Comparison of ENCODE assay signal across 18 cellular contexts in genomic region chr17:29070308-29070707, GRCh38.
"Had no signal": no experiment of that assay in that cellular context is flagged by ENCODE, and none has a peak within 500 bp of the region (broad histone marks: within the 10 kb centered on the region; RNA-seq: fewer than 3 reads in every experiment).

No MANE protein-coding gene starts in this region.

- H3K9me3 ChIP-seq: colonic mucosa, spleen, thyroid gland, uterus had no signal

- H3K36me3 Mint-ChIP-seq: activated CD8-positive, alpha-beta memory T cell treated with anti-CD3 and anti-CD28 coated beads, Interleukin-2, amount 10 ng/mL, durations not matched to agents 7 days and 5 days; activated naive CD8-positive, alpha-beta T cell treated with anti-CD3 and anti-CD28 coated beads for 36 hours; natural killer cell treated with Interleukin-12 subunit alpha and Interleukin-12 subunit beta and Interleukin-15 and Interleukin-18, amount 100 ng/mL, for 72 hours had no signal

- ATAC-seq: activated CD8-positive, alpha-beta memory T cell treated with anti-CD3 and anti-CD28 coated beads, Interleukin-2, amount 10 ng/mL, durations not matched to agents 7 days and 5 days; natural killer cell treated with Interleukin-12 subunit alpha and Interleukin-12 subunit beta and Interleukin-15 and Interleukin-18, amount 100 ng/mL, for 72 hours had no signal

- H3K36me3 ChIP-seq: colonic mucosa, thyroid gland, uterus had no signal

- H3K4me3 Mint-ChIP-seq: activated CD4-positive, alpha-beta memory T cell treated with anti-CD3 and anti-CD28 coated beads, Interleukin-2, amount 10 ng/mL, durations not matched to agents 7 days and 5 days; activated CD8-positive, alpha-beta memory T cell treated with anti-CD3 and anti-CD28 coated beads, Interleukin-2, amount 10 ng/mL, durations not matched to agents 7 days and 5 days; activated naive CD8-positive, alpha-beta T cell treated with anti-CD3 and anti-CD28 coated beads for 36 hours; activated T-helper 17 cell treated with anti-CD3 and anti-CD28 coated beads, Interleukin-2, amount 50 U/mL, for 72 hours; natural killer cell treated with Interleukin-12 subunit alpha and Interleukin-12 subunit beta and Interleukin-15 and Interleukin-18, amount 100 ng/mL, for 72 hours had no signal

- H3K4me1 ChIP-seq: colonic mucosa, spleen, thyroid gland, uterus had no signal

- DNase-seq: activated CD4-positive, alpha-beta memory T cell treated with anti-CD3 and anti-CD28 coated beads, Interleukin-2, amount 10 ng/mL, durations not matched to agents 7 days and 5 days; activated CD4-positive, CD25-positive, alpha-beta regulatory T cell; activated CD8-positive, alpha-beta memory T cell treated with anti-CD3 and anti-CD28 coated beads, Interleukin-2, amount 10 ng/mL, durations not matched to agents 7 days and 5 days; activated naive CD4-positive, alpha-beta T cell; activated naive CD8-positive, alpha-beta T cell treated with anti-CD3 and anti-CD28 coated beads for 36 hours; amniotic stem cell; central memory CD4-positive, alpha-beta T cell; colonic mucosa; kidney glomerular epithelial cell; mesendoderm; spleen; stimulated activated naive CD4-positive, alpha-beta T cell treated with Interleukin-2 at 50 U/mL for 16 hours; thyroid gland; uterus had no signal

- H3K27me3 ChIP-seq: colonic mucosa, spleen, thyroid gland, uterus had no signal

- H3K4me1 Mint-ChIP-seq: activated CD4-positive, alpha-beta memory T cell treated with anti-CD3 and anti-CD28 coated beads, Interleukin-2, amount 10 ng/mL, durations not matched to agents 7 days and 5 days; activated CD8-positive, alpha-beta memory T cell treated with anti-CD3 and anti-CD28 coated beads, Interleukin-2, amount 10 ng/mL, durations not matched to agents 7 days and 5 days; activated naive CD8-positive, alpha-beta T cell treated with anti-CD3 and anti-CD28 coated beads for 36 hours had no signal

- H3K27ac Mint-ChIP-seq: activated CD4-positive, alpha-beta memory T cell treated with anti-CD3 and anti-CD28 coated beads, Interleukin-2, amount 10 ng/mL, durations not matched to agents 7 days and 5 days; activated CD8-positive, alpha-beta memory T cell treated with anti-CD3 and anti-CD28 coated beads, Interleukin-2, amount 10 ng/mL, durations not matched to agents 7 days and 5 days; activated naive CD8-positive, alpha-beta T cell treated with anti-CD3 and anti-CD28 coated beads for 36 hours; activated T-helper 17 cell treated with anti-CD3 and anti-CD28 coated beads, Interleukin-2, amount 50 U/mL, for 72 hours; natural killer cell treated with Interleukin-12 subunit alpha and Interleukin-12 subunit beta and Interleukin-15 and Interleukin-18, amount 100 ng/mL, for 72 hours had no signal

- H3K27me3 Mint-ChIP-seq: activated CD4-positive, alpha-beta memory T cell treated with anti-CD3 and anti-CD28 coated beads, Interleukin-2, amount 10 ng/mL, durations not matched to agents 7 days and 5 days; activated CD8-positive, alpha-beta memory T cell treated with anti-CD3 and anti-CD28 coated beads, Interleukin-2, amount 10 ng/mL, durations not matched to agents 7 days and 5 days; activated naive CD8-positive, alpha-beta T cell treated with anti-CD3 and anti-CD28 coated beads for 36 hours; activated T-helper 17 cell treated with anti-CD3 and anti-CD28 coated beads, Interleukin-2, amount 50 U/mL, for 72 hours; natural killer cell treated with Interleukin-12 subunit alpha and Interleukin-12 subunit beta and Interleukin-15 and Interleukin-18, amount 100 ng/mL, for 72 hours had no signal

- H3K9me3 Mint-ChIP-seq: activated CD4-positive, alpha-beta memory T cell treated with anti-CD3 and anti-CD28 coated beads, Interleukin-2, amount 10 ng/mL, durations not matched to agents 7 days and 5 days; activated naive CD8-positive, alpha-beta T cell treated with anti-CD3 and anti-CD28 coated beads for 36 hours; activated T-helper 17 cell treated with anti-CD3 and anti-CD28 coated beads, Interleukin-2, amount 50 U/mL, for 72 hours; natural killer cell treated with Interleukin-12 subunit alpha and Interleukin-12 subunit beta and Interleukin-15 and Interleukin-18, amount 100 ng/mL, for 72 hours had no signal

- FAIRE-seq: endometrium, frontal cortex had no signal

- H3K27ac ChIP-seq: colonic mucosa, spleen, thyroid gland, uterus had no signal

- H3K4me3 ChIP-seq: colonic mucosa, spleen, thyroid gland, uterus had no signal
